In the genomic region with DNA sequence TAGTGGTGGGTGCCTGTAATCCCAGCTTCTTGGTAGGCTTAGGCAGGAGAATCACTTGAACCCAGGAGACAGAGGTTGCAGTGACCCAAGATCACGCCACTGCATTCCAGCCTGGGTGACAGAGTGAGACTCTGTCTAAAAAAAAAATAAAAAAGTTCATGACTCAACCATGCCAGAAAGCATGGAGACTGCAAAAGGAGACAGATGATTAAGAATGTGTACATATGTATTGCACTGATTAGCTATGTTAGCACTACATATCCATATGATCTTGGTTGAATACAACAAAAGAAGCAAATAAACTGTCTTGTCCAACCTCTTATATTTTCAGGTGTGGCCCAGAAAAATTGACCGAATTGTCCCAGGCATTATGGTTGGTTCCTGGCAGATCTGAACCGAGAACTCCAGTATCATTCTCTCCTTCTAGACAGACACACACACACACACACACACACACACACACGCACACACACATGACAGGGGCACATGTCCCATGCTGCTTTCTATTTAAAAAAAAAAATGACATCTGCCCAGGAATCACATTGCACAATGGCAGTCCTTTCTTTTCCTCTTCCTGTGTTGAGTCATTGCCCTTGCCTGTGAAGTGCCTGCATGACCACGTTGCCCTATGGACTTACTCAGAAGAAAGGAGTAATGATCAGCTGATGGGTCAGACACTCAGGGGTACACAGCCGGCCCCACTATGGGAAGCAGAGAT, we compare ENCODE assay signal across 1 cellular context.
TF ChIP-seq lines count a peak whose summit lies in the region.

No MANE protein-coding gene starts in this region.

TF ChIP-seq in HepG2, 621 proteins besides CTCF, POLR2A, EP300 and RAD21 (continued from another document and continues in another):
- TF ChIP-seq PRDM15 (CRISPR knock-in tag; IDR thresholded peaks at IDR 0.05) (no peak), PRPF4 (IDR thresholded peaks at IDR 0.05; ENCODE audit: low read depth, low read length, poor library complexity, severe bottlenecking) (no peak), ZNF703 (CRISPR knock-in tag; IDR thresholded peaks at IDR 0.05; ENCODE audit: borderline replicate concordance) (no peak), ZBTB38 (CRISPR knock-in tag; IDR thresholded peaks at IDR 0.05) (no peak), REXO4 (CRISPR knock-in tag; IDR thresholded peaks at IDR 0.05; ENCODE audit: borderline replicate concordance) (no peak), SOX13 (IDR thresholded peaks at IDR 0.05) (no peak), SOX13 (CRISPR knock-in tag; conservative IDR thresholded peaks at IDR 0.05 in 1 of 2, IDR thresholded peaks at IDR 0.05 in 1 of 2) (peak in 1 of 2 experiments; percentile 55; a peak in 2 of 4 replicates), PAWR (CRISPR knock-in tag; IDR thresholded peaks at IDR 0.05; ENCODE audit: borderline replicate concordance) (no peak), MEIS2 (CRISPR knock-in tag; IDR thresholded peaks at IDR 0.05) (0 out of 2 replicates have a peak, but pooled peaks have one; percentile 47), ZBTB37 (CRISPR knock-in tag; IDR thresholded peaks at IDR 0.05) (no peak), ZNF766 (CRISPR knock-in tag; IDR thresholded peaks at IDR 0.05; ENCODE audit: borderline replicate concordance) (no peak), ADNP (CRISPR knock-in tag; IDR thresholded peaks at IDR 0.05) (no peak), ZNF3 (CRISPR knock-in tag; IDR thresholded peaks at IDR 0.05) (peak; percentile 59; the same call in 1 of the 2 replicates), NR2F1 (CRISPR knock-in tag; IDR thresholded peaks at IDR 0.05) (no peak), ZBTB33 (CRISPR knock-in tag; IDR thresholded peaks at IDR 0.05) (no peak), ZBTB44 (CRISPR knock-in tag; IDR thresholded peaks at IDR 0.05) (no peak), ZNF788 (CRISPR knock-in tag; IDR thresholded peaks at IDR 0.05; ENCODE audit: borderline replicate concordance) (peak; percentile 59; the same call in 1 of the 2 replicates), ZNF484 (CRISPR knock-in tag; IDR thresholded peaks at IDR 0.05; ENCODE audit: borderline replicate concordance, low read depth) (no peak), AHDC1 (CRISPR knock-in tag; IDR thresholded peaks at IDR 0.05; ENCODE audit: borderline replicate concordance) (peak; percentile 76; the same call in 1 of the 2 replicates), ZNF329 (CRISPR knock-in tag; IDR thresholded peaks at IDR 0.05; ENCODE audit: low read depth) (no peak), ZNF292 (CRISPR knock-in tag; IDR thresholded peaks at IDR 0.05; ENCODE audit: borderline replicate concordance, low read depth) (no peak), ZSCAN31 (CRISPR knock-in tag; IDR thresholded peaks at IDR 0.05; ENCODE audit: low read depth) (no peak), ZNF326 (CRISPR knock-in tag; IDR thresholded peaks at IDR 0.05; ENCODE audit: borderline replicate concordance) (no peak), DNMT3B (CRISPR knock-in tag; conservative IDR thresholded peaks at IDR 0.05) (peak; percentile 55; the same call in 1 of the 2 replicates), NAIF1 (CRISPR knock-in tag; IDR thresholded peaks at IDR 0.05; ENCODE audit: borderline replicate concordance) (no peak)
- TF ChIP-seq, protein P1, sequence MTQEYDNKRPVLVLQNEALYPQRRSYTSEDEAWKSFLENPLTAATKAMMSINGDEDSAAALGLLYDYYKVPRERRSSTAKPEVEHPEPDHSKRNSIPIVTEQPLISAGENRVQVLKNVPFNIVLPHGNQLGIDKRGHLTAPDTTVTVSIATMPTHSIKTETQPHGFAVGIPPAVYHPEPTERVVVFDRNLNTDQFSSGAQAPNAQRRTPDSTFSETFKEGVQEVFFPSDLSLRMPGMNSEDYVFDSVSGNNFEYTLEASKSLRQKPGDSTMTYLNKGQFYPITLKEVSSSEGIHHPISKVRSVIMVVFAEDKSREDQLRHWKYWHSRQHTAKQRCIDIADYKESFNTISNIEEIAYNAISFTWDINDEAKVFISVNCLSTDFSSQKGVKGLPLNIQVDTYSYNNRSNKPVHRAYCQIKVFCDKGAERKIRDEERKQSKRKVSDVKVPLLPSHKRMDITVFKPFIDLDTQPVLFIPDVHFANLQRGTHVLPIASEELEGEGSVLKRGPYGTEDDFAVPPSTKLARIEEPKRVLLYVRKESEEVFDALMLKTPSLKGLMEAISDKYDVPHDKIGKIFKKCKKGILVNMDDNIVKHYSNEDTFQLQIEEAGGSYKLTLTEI (CRISPR knock-in tag; conservative IDR thresholded peaks at IDR 0.05), result no peak
- TF ChIP-seq, protein P2, sequence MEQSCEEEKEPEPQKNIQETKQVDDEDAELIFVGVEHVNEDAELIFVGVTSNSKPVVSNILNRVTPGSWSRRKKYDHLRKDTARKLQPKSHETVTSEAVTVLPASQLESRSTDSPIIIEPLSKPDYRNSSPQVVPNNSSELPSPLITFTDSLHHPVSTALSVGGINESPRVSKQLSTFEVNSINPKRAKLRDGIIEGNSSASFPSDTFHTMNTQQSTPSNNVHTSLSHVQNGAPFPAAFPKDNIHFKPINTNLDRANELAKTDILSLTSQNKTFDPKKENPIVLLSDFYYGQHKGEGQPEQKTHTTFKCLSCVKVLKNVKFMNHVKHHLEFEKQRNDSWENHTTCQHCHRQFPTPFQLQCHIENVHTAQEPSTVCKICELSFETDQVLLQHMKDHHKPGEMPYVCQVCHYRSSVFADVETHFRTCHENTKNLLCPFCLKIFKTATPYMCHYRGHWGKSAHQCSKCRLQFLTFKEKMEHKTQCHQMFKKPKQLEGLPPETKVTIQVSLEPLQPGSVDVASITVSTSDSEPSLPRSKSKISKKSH (CRISPR knock-in tag; IDR thresholded peaks at IDR 0.05; ENCODE audit: borderline replicate concordance), result no peak
- TF ChIP-seq, protein P3, sequence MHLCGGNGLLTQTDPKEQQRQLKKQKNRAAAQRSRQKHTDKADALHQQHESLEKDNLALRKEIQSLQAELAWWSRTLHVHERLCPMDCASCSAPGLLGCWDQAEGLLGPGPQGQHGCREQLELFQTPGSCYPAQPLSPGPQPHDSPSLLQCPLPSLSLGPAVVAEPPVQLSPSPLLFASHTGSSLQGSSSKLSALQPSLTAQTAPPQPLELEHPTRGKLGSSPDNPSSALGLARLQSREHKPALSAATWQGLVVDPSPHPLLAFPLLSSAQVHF (CRISPR knock-in tag; IDR thresholded peaks at IDR 0.05), result no peak
